In the genomic region with DNA sequence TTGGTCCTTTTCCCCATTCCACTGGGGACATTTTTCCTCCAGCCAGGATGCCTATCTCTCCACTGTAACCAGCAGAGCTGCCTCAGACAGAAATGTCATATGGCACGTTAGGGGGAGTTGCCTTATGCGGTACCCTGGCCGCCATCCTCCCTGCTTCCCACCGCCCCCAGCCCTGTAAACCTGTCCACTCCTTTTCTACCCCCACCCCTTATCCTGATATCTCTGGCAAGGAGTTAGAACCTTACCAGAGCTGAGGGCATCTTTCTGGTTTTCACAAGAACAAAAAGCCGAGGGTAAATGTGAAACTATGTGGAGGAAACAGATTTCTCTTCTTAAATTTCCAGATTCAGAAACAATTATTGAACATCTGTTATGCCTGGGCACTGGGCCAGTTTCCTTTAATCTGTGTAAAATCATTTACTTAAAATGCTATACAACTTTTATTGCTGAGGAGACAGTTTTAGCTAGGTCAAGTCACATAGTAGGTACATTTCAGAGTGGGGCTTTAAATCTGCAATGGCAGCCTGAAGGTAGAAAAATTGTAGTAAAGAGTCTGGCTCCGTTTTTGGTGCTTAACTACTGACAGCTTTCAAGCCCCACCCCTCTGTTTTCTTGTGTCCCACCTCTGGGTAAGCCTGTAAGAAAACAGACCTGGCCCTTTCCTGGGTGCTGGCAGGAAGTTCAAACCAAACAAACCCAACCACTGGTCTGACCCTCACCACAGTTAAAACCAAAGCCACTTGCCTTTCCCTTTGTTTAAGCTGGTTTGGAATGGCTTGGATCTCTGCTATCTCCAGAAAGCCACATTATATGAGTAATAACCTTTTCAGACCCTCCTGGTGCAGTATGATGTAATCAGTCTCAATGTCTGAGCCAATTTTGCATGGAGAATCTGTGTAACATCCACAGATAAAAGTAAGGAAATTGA, we compare ENCODE assay signal across 15 cellular contexts.
A peak's percentile ranks its signal among the peaks of the same experiment; 100 is the strongest.
DNase-seq lines count a peak whose midpoint lies in the region; ATAC-seq, FAIRE-seq and TF ChIP-seq lines count a peak whose summit lies in the region.
"Had no signal": no experiment of that assay in that cellular context is flagged by ENCODE, and none has a peak within 500 bp of the region (broad histone marks: within the 10 kb centered on the region; RNA-seq: fewer than 3 reads in every experiment).

No MANE protein-coding gene starts in this region.

- TF ChIP-seq EP300 in SK-N-SH (IDR thresholded peaks at IDR 0.05; ENCODE audit: borderline replicate concordance in 1 of 2, low read depth in 1 of 2, low read length in 1 of 2), result peak in 1 of 2 experiments; percentile 35; a peak in 2 of 4 replicates

- TF ChIP-seq POLR2A in H54 (IDR thresholded peaks at IDR 0.05; ENCODE audit: low read depth, low read length), result no peak
- TF ChIP-seq POLR2A in GM12891 (IDR thresholded peaks at IDR 0.05; ENCODE audit: low read depth, low read length), result no peak

- no peaks in the 10 kb centered on the region for H3K9me2 ChIP-seq in SK-N-SH

- H3K36me3 ChIP-seq in SK-N-SH (replicated peaks in 1 of 2; ENCODE audit: control insufficient read depth in 1 of 2, insufficient read depth in 2 of 2, low read length in 1 of 2), result no peaks in the 10 kb centered on the region
- no peaks in the 10 kb centered on the region for H3K36me3 ChIP-seq in Caco-2 (ENCODE audit: control insufficient read depth, insufficient read depth, low read length)

- no peaks in the 10 kb centered on the region for H3K79me2 ChIP-seq in SK-N-SH (ENCODE audit: insufficient read depth)

- H3K9me3 Mint-ChIP-seq in activated CD4-positive, alpha-beta memory T cell treated with anti-CD3 and anti-CD28 coated beads for 36 hours, result no peaks in the 10 kb centered on the region
- no peaks in the 10 kb centered on the region for H3K9me3 Mint-ChIP-seq in Caco-2 (ENCODE audit: unreplicated experiment)
- H3K9me3 Mint-ChIP-seq: activated CD4-positive, alpha-beta T cell treated with anti-CD3 and anti-CD28 coated beads, Interleukin-2, amount 10 ng/mL, durations not matched to agents 24 days and 14 days; neural crest cell had no signal

- peak overlapping the region; percentile 25 for H3K4me2 ChIP-seq in SK-N-SH

- no peak overlapping the region for H2AFZ ChIP-seq in SK-N-SH (ENCODE audit: low read depth)

- H3K4me3 ChIP-seq in AG10803 (ENCODE audit: low read length), result no peak overlapping the region
- no peak overlapping the region for H3K4me3 ChIP-seq in SK-N-SH (ENCODE audit: low read depth in 2 of 2, low read length in 1 of 2)
- H3K4me3 ChIP-seq in Caco-2 (ENCODE audit: low read depth, low read length), result no peak overlapping the region

- no peaks in the 10 kb centered on the region for H3K27me3 Mint-ChIP-seq in activated CD4-positive, alpha-beta memory T cell treated with anti-CD3 and anti-CD28 coated beads for 36 hours
- H3K27me3 Mint-ChIP-seq in Caco-2 (ENCODE audit: insufficient read depth, unreplicated experiment), result no peaks in the 10 kb centered on the region
- H3K27me3 Mint-ChIP-seq: activated CD4-positive, alpha-beta T cell treated with anti-CD3 and anti-CD28 coated beads, Interleukin-2, amount 10 ng/mL, durations not matched to agents 24 days and 14 days had no signal

- intact Hi-C loops in activated CD4-positive, alpha-beta memory T cell treated with anti-CD3 and anti-CD28 coated beads for 36 hours (cut with micrococcal nuclease), result no loop called here
- intact Hi-C loops in Caco-2 (cut with micrococcal nuclease; ENCODE audit: unreplicated experiment), result no loop called here

- CTCF ChIA-PET in SK-N-SH (lab: Yijun Ruan, JAX) (interaction anchor here (0.7 to 2.1 kb wide), 7 partner anchors 8 to 486 kb away, joined by 3 to 6 read pairs (median 4); partner anchors contain the start of gene KCNH1), Caco-2 (lab: Charles Lee) (no interaction called here)
- CTCF ChIA-PET in activated CD4-positive, alpha-beta memory T cell treated with anti-CD3 and anti-CD28 coated beads for 36 hours (lab: Charles Lee), result no interaction called here

- FAIRE-seq in H54 (lab: Jason Lieb, UNC) (peak; percentile 45), GM12891 (lab: Jason Lieb, UNC) (no peak)

- H3K4me1 Mint-ChIP-seq in activated CD4-positive, alpha-beta memory T cell treated with anti-CD3 and anti-CD28 coated beads for 36 hours (ENCODE audit: low read depth), result no peaks in the 10 kb centered on the region
- H3K4me1 Mint-ChIP-seq in Caco-2 (ENCODE audit: low read depth, unreplicated experiment), result no peaks in the 10 kb centered on the region

- no peak for TF ChIP-seq RAD21 in SK-N-SH (IDR thresholded peaks at IDR 0.05; ENCODE audit: low read length)

- ATAC-seq in HG03521 (IDR thresholded peaks at IDR 0.05; ENCODE audit: unreplicated experiment), result no peak
- ATAC-seq: left lobe of liver had no signal

- TF ChIP-seq CTCF in AG10803 (conservative IDR thresholded peaks at IDR 0.05; ENCODE audit: low read length) (no peak), SK-N-SH (IDR thresholded peaks at IDR 0.05) (no peak), Caco-2 (IDR thresholded peaks at IDR 0.05; ENCODE audit: insufficient read depth in 1 of 2, low read depth in 1 of 2, low read length in 1 of 2, severe bottlenecking in 1 of 2, unreplicated experiment in 1 of 2) (no peak)

- H3K4me3 Mint-ChIP-seq in activated CD4-positive, alpha-beta memory T cell treated with anti-CD3 and anti-CD28 coated beads for 36 hours, result no peak overlapping the region
- no peak overlapping the region for H3K4me3 Mint-ChIP-seq in Caco-2 (ENCODE audit: unreplicated experiment)
- H3K4me3 Mint-ChIP-seq: activated CD4-positive, alpha-beta T cell treated with anti-CD3 and anti-CD28 coated beads, Interleukin-2, amount 10 ng/mL, durations not matched to agents 24 days and 14 days; neural crest cell had no signal

- WGBS in SK-N-SH (ENCODE audit: low lambda C conversion rate), result 53% methylated on average over 6 of the region's 6 CpGs

- H3K27ac Mint-ChIP-seq in activated CD4-positive, alpha-beta memory T cell treated with anti-CD3 and anti-CD28 coated beads for 36 hours, result no peak overlapping the region
- H3K27ac Mint-ChIP-seq in Caco-2 (ENCODE audit: unreplicated experiment), result no peak overlapping the region
- H3K27ac Mint-ChIP-seq: activated CD4-positive, alpha-beta T cell treated with anti-CD3 and anti-CD28 coated beads, Interleukin-2, amount 10 ng/mL, durations not matched to agents 24 days and 14 days had no signal

- DNase-seq in AG10803 (ENCODE audit: low read depth) (peak; percentile 40), H54 (ENCODE audit: insufficient read length, low spot score) (peak; percentile 18), SK-N-SH (peak; percentile 54), kidney glomerular epithelial cell (lab: John Stamatoyannopoulos, UW) (peak; percentile 29), Caco-2 (no peak), GM12891 (ENCODE audit: insufficient read length, low spot score) (no peak)
- no peak for DNase-seq in activated CD4-positive, alpha-beta memory T cell treated with anti-CD3 and anti-CD28 coated beads for 36 hours
- DNase-seq: activated CD4-positive, alpha-beta T cell treated with anti-CD3 and anti-CD28 coated beads, Interleukin-2, amount 10 ng/mL, durations not matched to agents 24 days and 14 days; activated naive CD4-positive, alpha-beta T cell; Calu3; dermis blood vessel endothelial cell; NK-92 treated with Interleukin-12 subunit alpha and Interleukin-12 subunit beta, amount 100 ng/mL, for 24 hours had no signal

- H3K27ac ChIP-seq in SK-N-SH (ENCODE audit: low read depth in 2 of 2, low read length in 1 of 2), result peak overlapping the region in 1 of 2 experiments; percentile 43; a peak in 2 of 4 replicates

- POLR2A ChIA-PET in SK-N-SH (lab: Yijun Ruan, JAX) (no interaction called here), Caco-2 (lab: Charles Lee) (no interaction called here)
- POLR2A ChIA-PET in activated CD4-positive, alpha-beta memory T cell treated with anti-CD3 and anti-CD28 coated beads for 36 hours (lab: Charles Lee), result no interaction called here

- H3F3A ChIP-seq in SK-N-SH (replicated peaks; ENCODE audit: insufficient read depth), result no peaks in the 10 kb centered on the region

- no peaks in the 10 kb centered on the region for H3K27me3 ChIP-seq in SK-N-SH (ENCODE audit: insufficient read depth)
- no peaks in the 10 kb centered on the region for H3K27me3 ChIP-seq in Caco-2 (replicated peaks; ENCODE audit: control insufficient read depth, insufficient read depth, low read length)

- H3K4me1 ChIP-seq in SK-N-SH (ENCODE audit: control insufficient read depth in 1 of 2, insufficient read depth in 2 of 2, low read depth in 1 of 2, low read length in 1 of 2), result peaks cover 9 to 18% of the 10 kb centered on the region in 2 experiments; a peak in 3 of 4 replicates
- H3K4me1 ChIP-seq in Caco-2, result no peaks in the 10 kb centered on the region

- no peak overlapping the region for H3K9ac ChIP-seq in SK-N-SH

- H3K9me3 ChIP-seq in SK-N-SH (no peaks in the 10 kb centered on the region), Caco-2 (no peaks in the 10 kb centered on the region)

- no peaks in the 10 kb centered on the region for H4K20me1 ChIP-seq in SK-N-SH (ENCODE audit: insufficient read depth)

- H3K36me3 Mint-ChIP-seq in activated CD4-positive, alpha-beta memory T cell treated with anti-CD3 and anti-CD28 coated beads for 36 hours, result no peaks in the 10 kb centered on the region
- H3K36me3 Mint-ChIP-seq in Caco-2 (ENCODE audit: insufficient read depth, unreplicated experiment), result no peaks in the 10 kb centered on the region

- no TSS peak for BruUV-seq in Caco-2 (replicated peaks; lab: Mats Ljungman, UMichigan)

TF ChIP-seq in SK-N-SH, 30 proteins besides CTCF, POLR2A, EP300 and RAD21 (continues in another document):
- TF ChIP-seq RXRA (IDR thresholded peaks at IDR 0.05; ENCODE audit: borderline replicate concordance, low read depth), result no peak
- TF ChIP-seq TCF12 (IDR thresholded peaks at IDR 0.05), result peak; percentile 57; the same call in 1 of the 2 replicates
- TF ChIP-seq FOXM1 (IDR thresholded peaks at IDR 0.05; ENCODE audit: low read depth), result no peak
- TF ChIP-seq FOSL2 (IDR thresholded peaks at IDR 0.05; ENCODE audit: borderline replicate concordance, low read depth), result no peak
- TF ChIP-seq MEF2A (IDR thresholded peaks at IDR 0.05; ENCODE audit: borderline replicate concordance, low read depth), result no peak

TF ChIP-seq in GM12891, 5 proteins besides CTCF, POLR2A, EP300 and RAD21:
- no peak for TF ChIP-seq POLR2AphosphoS5 (IDR thresholded peaks at IDR 0.05; ENCODE audit: low read depth, low read length)
- TF ChIP-seq TAF1 (IDR thresholded peaks at IDR 0.05; ENCODE audit: low read depth, low read length), result no peak
- no peak for TF ChIP-seq SPI1 (IDR thresholded peaks at IDR 0.05; ENCODE audit: low read depth, low read length)
- no peak for TF ChIP-seq PAX5 (IDR thresholded peaks at IDR 0.05; ENCODE audit: insufficient read depth, low read length, severe bottlenecking)
- no peak for TF ChIP-seq POU2F2 (IDR thresholded peaks at IDR 0.05; ENCODE audit: low read depth, low read length)

Comparison
In these comparisons a context has a peak if more than half of its experiments do, and no peak if none do; other contexts are left out.
1. DNase-seq: peak in AG10803 (single experiment), H54 (single experiment), SK-N-SH (single experiment) and kidney glomerular epithelial cell (single experiment); none in activated CD4-positive, alpha-beta memory T cell treated with anti-CD3 and anti-CD28 coated beads for 36 hours (single experiment), Caco-2 (0 of 2) and GM12891 (single experiment).